12 cellular contexts compared by ENCODE assay signal in the genomic region with DNA sequence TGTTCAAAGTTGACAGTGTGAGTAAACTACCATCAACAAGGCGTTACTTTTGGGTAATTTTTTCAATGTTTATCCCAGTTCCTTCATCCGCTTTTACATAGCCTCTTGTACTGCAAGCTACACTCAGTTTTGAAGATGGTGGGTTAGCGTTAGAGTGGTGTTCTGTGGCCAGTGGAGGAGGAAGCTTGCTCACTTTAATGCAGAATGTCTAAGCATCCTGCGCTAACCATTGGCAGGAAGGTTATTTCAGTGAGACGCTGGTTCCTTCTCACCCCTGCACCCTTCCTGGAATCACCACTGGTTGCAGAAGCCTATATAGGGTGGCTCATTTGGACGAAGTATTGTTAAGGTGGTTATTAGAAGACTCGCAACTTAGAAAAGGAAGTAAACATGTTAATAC.
DNase-seq lines count a peak whose midpoint lies in the region; ATAC-seq and FAIRE-seq lines count a peak whose summit lies in the region.
"Had no signal": no experiment of that assay in that cellular context is flagged by ENCODE, and none has a peak within 500 bp of the region (broad histone marks: within the 10 kb centered on the region; RNA-seq: fewer than 3 reads in every experiment).

No MANE protein-coding gene starts in this region.

- H3K36me3 Mint-ChIP-seq in T-helper 2 cell treated with Interferon-gamma antibody and Interleukin-4, amounts not matched to agents 5 μg/mL and 100 μg/mL, for 36 hours (ENCODE audit: low read depth) = peaks cover 85% of the 10 kb centered on the region
- peaks cover 25 to 52% (median 42%) of the 10 kb centered on the region in 3 donors for H3K36me3 Mint-ChIP-seq in immature natural killer cell

- ATAC-seq in GM18511 (IDR thresholded peaks at IDR 0.05; ENCODE audit: unreplicated experiment) (no peak), GM19397 (IDR thresholded peaks at IDR 0.05; ENCODE audit: unreplicated experiment) (no peak), HG02571 (IDR thresholded peaks at IDR 0.05; ENCODE audit: unreplicated experiment) (no peak)
- ATAC-seq: body of pancreas had no signal

- H3K4me3 Mint-ChIP-seq in T-helper 2 cell treated with Interferon-gamma antibody and Interleukin-4, amounts not matched to agents 5 μg/mL and 100 μg/mL, for 36 hours = no peak overlapping the region
- peak overlapping the region in 1 of 5 donors; percentile 83 for H3K4me3 Mint-ChIP-seq in immature natural killer cell
- H3K4me3 Mint-ChIP-seq: nephron had no signal

- H3K27ac Mint-ChIP-seq in T-helper 2 cell treated with Interferon-gamma antibody and Interleukin-4, amounts not matched to agents 5 μg/mL and 100 μg/mL, for 36 hours = peak overlapping the region; percentile 92
- H3K27ac Mint-ChIP-seq in immature natural killer cell = no peak overlapping the region
- H3K27ac Mint-ChIP-seq: nephron had no signal

- H3K9me3 Mint-ChIP-seq in T-helper 2 cell treated with Interferon-gamma antibody and Interleukin-4, amounts not matched to agents 5 μg/mL and 100 μg/mL, for 36 hours = no peaks in the 10 kb centered on the region
- H3K9me3 Mint-ChIP-seq in immature natural killer cell = no peaks in the 10 kb centered on the region
- H3K9me3 Mint-ChIP-seq: nephron had no signal

- no peaks in the 10 kb centered on the region for H3K27me3 Mint-ChIP-seq in T-helper 2 cell treated with Interferon-gamma antibody and Interleukin-4, amounts not matched to agents 5 μg/mL and 100 μg/mL, for 36 hours (ENCODE audit: low read depth)
- peaks cover 5 to 74% (median 46%) of the 10 kb centered on the region in 3 donors for H3K27me3 Mint-ChIP-seq in immature natural killer cell (ENCODE audit: low read depth in 3 of 3)

- peak; percentile 53 for DNase-seq in stimulated activated CD4-positive, alpha-beta T cell treated with anti-CD3 and anti-CD28 coated beads, Interleukin-1b, Interleukin-23, amount 100 ng/mL, for 48 hours
- DNase-seq in stimulated activated CD4-positive, alpha-beta T cell treated with anti-CD3 and anti-CD28 coated beads, Interleukin-4, amount 100 ng/mL, for 1 hour = no peak
- peak; percentile 52 for DNase-seq in T-helper 2 cell treated with Interferon-gamma antibody and Interleukin-4, amounts not matched to agents 5 μg/mL and 100 μg/mL, for 36 hours (ENCODE audit: low spot score)
- peak; percentile 68 to 72 (median 72) for DNase-seq in immature natural killer cell
- no peak for DNase-seq in frontal cortex (ENCODE audit: low spot score in 2 of 2)
- DNase-seq: body of pancreas, heart right ventricle, NCI-H774 had no signal

- no peak for FAIRE-seq in frontal cortex (lab: Jason Lieb, UNC)

- H3K4me1 Mint-ChIP-seq in T-helper 2 cell treated with Interferon-gamma antibody and Interleukin-4, amounts not matched to agents 5 μg/mL and 100 μg/mL, for 36 hours (ENCODE audit: low read depth) = peaks cover 89% of the 10 kb centered on the region
- peaks cover 0 to 10% of the 10 kb centered on the region in 2 donors for H3K4me1 Mint-ChIP-seq in immature natural killer cell

Comparison
In these comparisons a context has a peak if more than half of its experiments do, and no peak if none do; other contexts are left out.
1. DNase-seq: peak in stimulated activated CD4-positive, alpha-beta T cell treated with anti-CD3 and anti-CD28 coated beads, Interleukin-1b, Interleukin-23, amount 100 ng/mL, for 48 hours (single experiment), T-helper 2 cell treated with Interferon-gamma antibody and Interleukin-4, amounts not matched to agents 5 μg/mL and 100 μg/mL, for 36 hours (single experiment) and immature natural killer cell (3 of 3); none in stimulated activated CD4-positive, alpha-beta T cell treated with anti-CD3 and anti-CD28 coated beads, Interleukin-4, amount 100 ng/mL, for 1 hour (single experiment) and frontal cortex (0 of 2).